Comparison of ENCODE assay signal across 8 cellular contexts in genomic region chr1:111449703-111450017, GRCh38. TPM values are rescaled to one million over a fixed set of nuclear protein-coding genes. Genes with fewer than 3 reads are reported as not detected.
DNase-seq lines count a peak whose midpoint lies in the region; ATAC-seq, FAIRE-seq and TF ChIP-seq lines count a peak whose summit lies in the region.

No MANE protein-coding gene starts in this region.

- H3K36me3 Mint-ChIP-seq in activated naive CD8-positive, alpha-beta T cell treated with anti-CD3 and anti-CD28 coated beads for 36 hours: peaks cover 67% of the 10 kb centered on the region

- H3F3A ChIP-seq in SK-N-SH (replicated peaks; ENCODE audit: insufficient read depth): no peaks in the 10 kb centered on the region

- WGBS in SK-N-SH (ENCODE audit: low lambda C conversion rate): 3% methylated on average over 8 of the region's 8 CpGs

- H3K4me3 ChIP-seq in SK-N-SH (ENCODE audit: low read depth in 2 of 2, low read length in 1 of 2): peak overlapping the region; percentile 97 to 99
- peak overlapping the region; percentile 90 to 98 (median 93) for H3K4me3 ChIP-seq in keratinocyte (ENCODE audit: control insufficient read depth in 2 of 3, extremely low read depth in 1 of 3, insufficient read depth in 2 of 3, low read depth in 1 of 3, low read length in 3 of 3)

- H3K4me1 Mint-ChIP-seq in activated naive CD8-positive, alpha-beta T cell treated with anti-CD3 and anti-CD28 coated beads for 36 hours: peaks cover 62% of the 10 kb centered on the region

- DNase-seq in SK-N-SH: no peak
- DNase-seq in activated naive CD8-positive, alpha-beta T cell treated with anti-CD3 and anti-CD28 coated beads for 36 hours: no peak
- no peak for DNase-seq in keratinocyte (ENCODE audit: low read depth, low spot score)
- no peak for DNase-seq in substantia nigra (lab: John Stamatoyannopoulos, UW)
- no peak for DNase-seq in AG20443 (ENCODE audit: low spot score)
- DNase-seq in D721Med (ENCODE audit: insufficient read length, low spot score): no peak

- H3K27ac Mint-ChIP-seq in activated naive CD8-positive, alpha-beta T cell treated with anti-CD3 and anti-CD28 coated beads for 36 hours: peak overlapping the region; percentile 97

- H2AFZ ChIP-seq in SK-N-SH (ENCODE audit: low read depth) (peak overlapping the region; percentile 93), keratinocyte (ENCODE audit: control insufficient read depth, low read length) (peak overlapping the region; percentile 97)

- no peaks in the 10 kb centered on the region for H4K20me1 ChIP-seq in SK-N-SH (ENCODE audit: insufficient read depth)
- H4K20me1 ChIP-seq in keratinocyte (ENCODE audit: control insufficient read depth, extremely low read depth, insufficient read depth, low read length): peaks cover 6% of the 10 kb centered on the region

- peak overlapping the region; percentile 69 to 78; a peak in 3 of 4 replicates for H3K27ac ChIP-seq in SK-N-SH (ENCODE audit: low read depth in 2 of 2, low read length in 1 of 2)
- peak overlapping the region; percentile 93 for H3K27ac ChIP-seq in keratinocyte (ENCODE audit: control insufficient read depth, insufficient read depth, low read length)
- H3K27ac ChIP-seq in substantia nigra (ENCODE audit: low read depth, low read length, poor library complexity, severe bottlenecking): peak overlapping the region; percentile 72

- H3K4me2 ChIP-seq in SK-N-SH: peak overlapping the region; percentile 92
- H3K4me2 ChIP-seq in keratinocyte (ENCODE audit: control insufficient read depth, extremely low read depth, insufficient read depth, low read depth, low read length): peak overlapping the region; percentile 88

- H3K36me3 ChIP-seq in SK-N-SH (replicated peaks in 1 of 2; ENCODE audit: control insufficient read depth in 1 of 2, insufficient read depth in 2 of 2, low read length in 1 of 2): peaks cover 36 to 48% of the 10 kb centered on the region in 2 experiments
- H3K36me3 ChIP-seq in keratinocyte (ENCODE audit: control insufficient read depth in 2 of 2, extremely low read depth in 1 of 2, insufficient read depth in 2 of 2, low read length in 2 of 2): peaks cover 9 to 18% of the 10 kb centered on the region in 2 experiments

- no peak for FAIRE-seq in keratinocyte (lab: Jason Lieb, UNC)
- no peak for FAIRE-seq in D721Med (lab: Jason Lieb, UNC)

- dilution Hi-C loops in keratinocyte (cut with MboI; ENCODE audit: extremely low pct_ligation_motif_present, low sequenced_read_pairs): no loop called here

- no peaks in the 10 kb centered on the region for H3K9me2 ChIP-seq in SK-N-SH

- ATAC-seq in SK-N-SH treated with all-trans-retinoic acid at 6 μM for 48 hours: no peak
- ATAC-seq in GM18870 (IDR thresholded peaks at IDR 0.05; ENCODE audit: unreplicated experiment): no peak

- no peaks in the 10 kb centered on the region for H3K9me3 Mint-ChIP-seq in activated naive CD8-positive, alpha-beta T cell treated with anti-CD3 and anti-CD28 coated beads for 36 hours

- POLR2A ChIA-PET in SK-N-SH (lab: Yijun Ruan, JAX): no interaction called here

- CTCF ChIA-PET in SK-N-SH (lab: Yijun Ruan, JAX): interaction anchor here (1.3 kb wide), 1 partner anchor 226 kb away, joined by 4 read pairs; no protein-coding TSS in a partner anchor

- TF ChIP-seq CTCF in SK-N-SH (IDR thresholded peaks at IDR 0.05) (no peak), keratinocyte (optimal IDR thresholded peaks at IDR 0.05 in 1 of 3, IDR thresholded peaks at IDR 0.05 in 1 of 3, conservative IDR thresholded peaks at IDR 0.05 in 1 of 3; ENCODE audit: extremely low read depth in 1 of 3, insufficient read depth in 2 of 3, low read length in 3 of 3) (no peak), D721Med (IDR thresholded peaks at IDR 0.05; ENCODE audit: insufficient read depth, missing control alignments) (no peak)

- H3K27me3 ChIP-seq in SK-N-SH (ENCODE audit: insufficient read depth) (no peaks in the 10 kb centered on the region), keratinocyte (ENCODE audit: control insufficient read depth, extremely low read depth, insufficient read depth, low read length) (no peaks in the 10 kb centered on the region)

- H3K4me1 ChIP-seq in SK-N-SH (ENCODE audit: control insufficient read depth in 1 of 2, insufficient read depth in 2 of 2, low read depth in 1 of 2, low read length in 1 of 2): peaks cover 5% of the 10 kb centered on the region in 2 experiments; a peak in 3 of 4 replicates
- H3K4me1 ChIP-seq in keratinocyte (ENCODE audit: control insufficient read depth, extremely low read depth, insufficient read depth, low read length): peaks cover 29% of the 10 kb centered on the region

- H3K9me1 ChIP-seq in keratinocyte (ENCODE audit: control insufficient read depth, extremely low read depth, insufficient read depth, low read length): no peaks in the 10 kb centered on the region

- H3K9ac ChIP-seq in SK-N-SH (peak overlapping the region; percentile 93), keratinocyte (ENCODE audit: control insufficient read depth, extremely low read depth, insufficient read depth, low read length) (peak overlapping the region; percentile 98)

- peak overlapping the region; percentile 97 for H3K4me3 Mint-ChIP-seq in activated naive CD8-positive, alpha-beta T cell treated with anti-CD3 and anti-CD28 coated beads for 36 hours

- no peaks in the 10 kb centered on the region for H3K9me3 ChIP-seq in SK-N-SH
- no peaks in the 10 kb centered on the region for H3K9me3 ChIP-seq in keratinocyte (ENCODE audit: control insufficient read depth, low read depth, low read length)

- no peak for TF ChIP-seq RAD21 in SK-N-SH (IDR thresholded peaks at IDR 0.05; ENCODE audit: low read length)

- H3K27me3 Mint-ChIP-seq in activated naive CD8-positive, alpha-beta T cell treated with anti-CD3 and anti-CD28 coated beads for 36 hours: no peaks in the 10 kb centered on the region

- peaks cover 92% of the 10 kb centered on the region for H3K79me2 ChIP-seq in SK-N-SH (ENCODE audit: insufficient read depth)
- peaks cover 87% of the 10 kb centered on the region for H3K79me2 ChIP-seq in keratinocyte (ENCODE audit: control insufficient read depth, insufficient read depth, low read length)

- TF ChIP-seq EP300 in SK-N-SH (IDR thresholded peaks at IDR 0.05; ENCODE audit: borderline replicate concordance in 1 of 2, low read depth in 1 of 2, low read length in 1 of 2): no peak

RNA-seq across cellular contexts. Expression of gene ATP5PB, which starts 0.4 kb away (rescaled TPM):
- 177 and 216 TPM in 2 replicates for polyA plus RNA-seq in SK-N-SH (2012; rRNA removed)
- 270 and 316 TPM in 2 replicates for polyA plus RNA-seq in SK-N-SH (2012; cell fraction: cytosol; rRNA removed)
- polyA plus RNA-seq in SK-N-SH (2012; cell fraction: nucleus; rRNA removed): 52.8 and 96.8 TPM in 2 replicates
- 100 to 1,000 TPM; 407 to 419 TPM for total RNA-seq in activated naive CD8-positive, alpha-beta T cell treated with anti-CD3 and anti-CD28 coated beads for 36 hours
- polyA plus RNA-seq in keratinocyte: 360 to 539 TPM (median 395 TPM) in 3 replicates
- polyA plus RNA-seq in keratinocyte (2011; ENCODE audit: low read depth): 387 TPM
- 337 and 617 TPM in 2 replicates for polyA plus RNA-seq in keratinocyte (2011; cell fraction: cytosol; rRNA removed)
- 204 and 256 TPM in 2 replicates for polyA plus RNA-seq in keratinocyte (2011; cell fraction: nucleus; rRNA removed)
- 233 and 313 TPM in 2 replicates for polyA plus RNA-seq in keratinocyte (2012; ENCODE audit: low replicate concordance)
- 85.6 to 244 TPM (median 150 TPM) in 3 replicates for polyA minus RNA-seq in keratinocyte
- 169 TPM for polyA minus RNA-seq in keratinocyte (2011; cell fraction: cytosol; rRNA and poly(A)+ RNA removed)
- 43.6 and 79.3 TPM in 2 replicates for polyA minus RNA-seq in keratinocyte (2011; cell fraction: nucleus; rRNA and poly(A)+ RNA removed)

RNA-seq across cellular contexts. Expression of gene WDR77, which starts 0.6 kb away (rescaled TPM):
- polyA plus RNA-seq in SK-N-SH (2012; rRNA removed) (97.1 and 131 TPM in 2 replicates), keratinocyte (91.5 to 171 TPM (median 110 TPM) in 3 replicates)
- polyA plus RNA-seq in SK-N-SH (2012; cell fraction: cytosol; rRNA removed): 76.2 and 101 TPM in 2 replicates
- 203 and 254 TPM in 2 replicates for polyA plus RNA-seq in SK-N-SH (2012; cell fraction: nucleus; rRNA removed)
- 10 to 100 TPM; 77.4 to 79.7 TPM for total RNA-seq in activated naive CD8-positive, alpha-beta T cell treated with anti-CD3 and anti-CD28 coated beads for 36 hours
- 11.2 TPM for polyA plus RNA-seq in keratinocyte (2011; ENCODE audit: low read depth)
- polyA plus RNA-seq in keratinocyte (2011; cell fraction: cytosol; rRNA removed): 120 TPM in 2 replicates
- 136 and 159 TPM in 2 replicates for polyA plus RNA-seq in keratinocyte (2011; cell fraction: nucleus; rRNA removed)
- 31.9 and 61.7 TPM in 2 replicates for polyA plus RNA-seq in keratinocyte (2012; ENCODE audit: low replicate concordance)
- 93.0 to 276 TPM (median 169 TPM) in 3 replicates for polyA minus RNA-seq in keratinocyte
- polyA minus RNA-seq in keratinocyte (2011; cell fraction: cytosol; rRNA and poly(A)+ RNA removed): 43.5 TPM
- polyA minus RNA-seq in keratinocyte (2011; cell fraction: nucleus; rRNA and poly(A)+ RNA removed): 38.2 and 64.8 TPM in 2 replicates

RNA-seq across cellular contexts. Expression of gene OVGP1, which starts 22.1 kb away (rescaled TPM):
- polyA plus RNA-seq in SK-N-SH (2012; rRNA removed): 0.18 and 0.34 TPM in 2 replicates
- 0.05 and 0.09 TPM in 2 replicates for polyA plus RNA-seq in SK-N-SH (2012; cell fraction: cytosol; rRNA removed)
- 2.5 and 2.7 TPM in 2 replicates for polyA plus RNA-seq in SK-N-SH (2012; cell fraction: nucleus; rRNA removed)
- under 1 TPM; 0.56 to 0.74 TPM for total RNA-seq in activated naive CD8-positive, alpha-beta T cell treated with anti-CD3 and anti-CD28 coated beads for 36 hours
- polyA plus RNA-seq in keratinocyte: 0.35 to 1.8 TPM (median 0.60 TPM) in 3 replicates
- 8.2 TPM for polyA plus RNA-seq in keratinocyte (2011; ENCODE audit: low read depth)
- polyA plus RNA-seq in keratinocyte (2011; cell fraction: cytosol; rRNA removed): 0.16 and 0.21 TPM in 2 replicates
- 4.7 and 7.5 TPM in 2 replicates for polyA plus RNA-seq in keratinocyte (2011; cell fraction: nucleus; rRNA removed)
- 0.30 and 9.2 TPM in 2 replicates for polyA plus RNA-seq in keratinocyte (2012; ENCODE audit: low replicate concordance)
- polyA minus RNA-seq in keratinocyte: 1.2 to 1.3 TPM in 2 of 3 replicates, not detected in the other
- polyA minus RNA-seq in keratinocyte (2011; cell fraction: cytosol; rRNA and poly(A)+ RNA removed): not detected
- polyA minus RNA-seq in keratinocyte (2011; cell fraction: nucleus; rRNA and poly(A)+ RNA removed): 2.3 and 7.2 TPM in 2 replicates

RNA-seq across cellular contexts. Expression of gene C1orf162, which starts 24.1 kb away (rescaled TPM):
- polyA plus RNA-seq in SK-N-SH (2012; rRNA removed) (0.13 and 0.16 TPM in 2 replicates), keratinocyte (0.10 to 0.24 TPM (median 0.21 TPM) in 3 replicates)
- polyA plus RNA-seq in SK-N-SH (2012; cell fraction: cytosol; rRNA removed): 0.04 and 0.08 TPM in 2 replicates
- polyA plus RNA-seq in SK-N-SH (2012; cell fraction: nucleus; rRNA removed): 1.3 and 1.4 TPM in 2 replicates
- 1 to 10 TPM; 3.6 to 3.8 TPM for total RNA-seq in activated naive CD8-positive, alpha-beta T cell treated with anti-CD3 and anti-CD28 coated beads for 36 hours
- 0.24 TPM for polyA plus RNA-seq in keratinocyte (2011; ENCODE audit: low read depth)
- polyA plus RNA-seq in keratinocyte (2011; cell fraction: cytosol; rRNA removed): 0.18 TPM in 1 of 2 replicates, not detected in the other
- 0.79 and 1.6 TPM in 2 replicates for polyA plus RNA-seq in keratinocyte (2011; cell fraction: nucleus; rRNA removed)
- polyA plus RNA-seq in keratinocyte (2012; ENCODE audit: low replicate concordance): 1.6 TPM in 1 of 2 replicates, not detected in the other
- 0.33 to 0.54 TPM in 2 of 3 replicates, not detected in the other for polyA minus RNA-seq in keratinocyte
- polyA minus RNA-seq in keratinocyte (2011; cell fraction: cytosol; rRNA and poly(A)+ RNA removed): not detected
- polyA minus RNA-seq in keratinocyte (2011; cell fraction: nucleus; rRNA and poly(A)+ RNA removed): 0.85 TPM in 1 of 2 replicates, not detected in the other

RNA-seq across cellular contexts. Expression of gene ADORA3, which starts 53.8 kb away (rescaled TPM):
- not detected in 2 replicates for polyA plus RNA-seq in SK-N-SH (2012; rRNA removed)
- polyA plus RNA-seq in SK-N-SH (2012; cell fraction: cytosol; rRNA removed): not detected in 2 replicates
- not detected in 2 replicates for polyA plus RNA-seq in SK-N-SH (2012; cell fraction: nucleus; rRNA removed)
- not detected for total RNA-seq in activated naive CD8-positive, alpha-beta T cell treated with anti-CD3 and anti-CD28 coated beads for 36 hours
- polyA plus RNA-seq in keratinocyte: not detected in 3 replicates
- polyA plus RNA-seq in keratinocyte (2011; ENCODE audit: low read depth): not detected
- not detected in 2 replicates for polyA plus RNA-seq in keratinocyte (2011; cell fraction: cytosol; rRNA removed)
- not detected in 2 replicates for polyA plus RNA-seq in keratinocyte (2011; cell fraction: nucleus; rRNA removed)
- polyA plus RNA-seq in keratinocyte (2012; ENCODE audit: low replicate concordance): not detected in 2 replicates
- not detected in 3 replicates for polyA minus RNA-seq in keratinocyte
- polyA minus RNA-seq in keratinocyte (2011; cell fraction: cytosol; rRNA and poly(A)+ RNA removed): not detected
- not detected in 2 replicates for polyA minus RNA-seq in keratinocyte (2011; cell fraction: nucleus; rRNA and poly(A)+ RNA removed)
